Comparison of ENCODE assay signal across 17 cellular contexts in genomic region chr7:101299511-101300464, GRCh38. TPM values are rescaled to one million over a fixed set of nuclear protein-coding genes. Genes with fewer than 3 reads are reported as not detected.
A peak's percentile ranks its signal among the peaks of the same experiment; 100 is the strongest.
DNase-seq lines count a peak whose midpoint lies in the region; ATAC-seq and TF ChIP-seq lines count a peak whose summit lies in the region.
"Had no signal": no experiment of that assay in that cellular context is flagged by ENCODE, and none has a peak within 500 bp of the region (broad histone marks: within the 10 kb centered on the region; RNA-seq: fewer than 3 reads in every experiment).

No MANE protein-coding gene starts in this region.

- DNase-seq in BE2C: peak; percentile 63
- no peak for DNase-seq in HEK293T (ENCODE audit: extremely low spot score)
- DNase-seq in chondrocyte (ENCODE audit: low spot score): no peak
- DNase-seq in NCI-H446 treated with DMSO at 0.1 percent for 48 hours (lab: John Stamatoyannopoulos, UW): no peak
- DNase-seq: activated CD8-positive, alpha-beta memory T cell treated with anti-CD3 and anti-CD28 coated beads, Interleukin-2, amount 10 ng/mL, durations not matched to agents 7 days and 5 days; amygdala; effector CD8-positive, alpha-beta T cell; lower lobe of right lung; MG63; NCI-H748 treated with DMSO at 0.1 percent for 48 hours; Right ventricle myocardium superior; stimulated activated CD4-positive, alpha-beta T cell treated with anti-CD3 and anti-CD28 coated beads, Interleukin-2, amount 100 ng/mL, for 24 hours; stimulated activated naive CD4-positive, alpha-beta T cell had no signal

- ATAC-seq in HG03196 (IDR thresholded peaks at IDR 0.05; ENCODE audit: unreplicated experiment): no peak
- no peak for ATAC-seq in GM18520 (IDR thresholded peaks at IDR 0.05; ENCODE audit: unreplicated experiment)
- ATAC-seq in activated T-helper 17 cell treated with anti-CD3 and anti-CD28 coated beads, Interleukin-2, amount 50 U/mL, for 72 hours (replicated peaks): no peak
- ATAC-seq: activated CD8-positive, alpha-beta memory T cell treated with anti-CD3 and anti-CD28 coated beads, Interleukin-2, amount 10 ng/mL, durations not matched to agents 7 days and 5 days had no signal

- CTCF ChIA-PET in HEK293T (lab: Yijun Ruan, JAX): no interaction called here

- 4 to 5% methylated on average over 57 to 68 of the region's 72 CpGs for WGBS in mesodermal cell (ENCODE audit: insufficient coverage in 2 of 2), 2 experiments

- peaks cover 40% of the 10 kb centered on the region for H3K27me3 Mint-ChIP-seq in chondrocyte (ENCODE audit: low read depth)
- peaks cover 33% of the 10 kb centered on the region for H3K27me3 Mint-ChIP-seq in activated T-helper 17 cell treated with anti-CD3 and anti-CD28 coated beads, Interleukin-2, amount 50 U/mL, for 72 hours

- peaks cover 8% of the 10 kb centered on the region for H3K9me3 ChIP-seq in BE2C
- peaks cover 9% of the 10 kb centered on the region for H3K9me3 ChIP-seq in mesodermal cell (ENCODE audit: control insufficient read depth, low read length)

- no peak overlapping the region for H3K27ac ChIP-seq in mesodermal cell (ENCODE audit: low read depth, low read length, severe bottlenecking)
- H3K27ac ChIP-seq: lower lobe of right lung had no signal

- H3K4me3 ChIP-seq in BE2C (ENCODE audit: low read depth, low read length) (peak overlapping the region; percentile 25), mesodermal cell (ENCODE audit: extremely low read depth, insufficient read depth, low read length, poor library complexity, severe bottlenecking) (peak overlapping the region; percentile 33)
- H3K4me3 ChIP-seq: lower lobe of right lung, MG63 had no signal

- no peak overlapping the region for H3K27ac Mint-ChIP-seq in chondrocyte (ENCODE audit: unreplicated experiment)
- no peak overlapping the region for H3K27ac Mint-ChIP-seq in activated T-helper 17 cell treated with anti-CD3 and anti-CD28 coated beads, Interleukin-2, amount 50 U/mL, for 72 hours
- H3K27ac Mint-ChIP-seq: activated CD8-positive, alpha-beta memory T cell treated with anti-CD3 and anti-CD28 coated beads, Interleukin-2, amount 10 ng/mL, durations not matched to agents 7 days and 5 days had no signal

- no peaks in the 10 kb centered on the region for H3K4me1 ChIP-seq in BE2C
- H3K4me1 ChIP-seq in mesodermal cell (ENCODE audit: control insufficient read depth, insufficient read depth, low read length, poor library complexity, severe bottlenecking): no peaks in the 10 kb centered on the region

- H3K36me3 Mint-ChIP-seq in chondrocyte (ENCODE audit: low read depth): peaks cover 16% of the 10 kb centered on the region
- H3K36me3 Mint-ChIP-seq in activated T-helper 17 cell treated with anti-CD3 and anti-CD28 coated beads, Interleukin-2, amount 50 U/mL, for 72 hours (ENCODE audit: low read depth): peaks cover 13% of the 10 kb centered on the region

- POLR2A ChIA-PET in HEK293T (lab: Yijun Ruan, JAX): no interaction called here

- TF ChIP-seq CTCF in BE2C (IDR thresholded peaks at IDR 0.05; ENCODE audit: low read depth, low read length): 0 out of 2 replicates have a peak, but pooled peaks have one; percentile 4
- peak; percentile 38 for TF ChIP-seq CTCF in chondrocyte (IDR thresholded peaks at IDR 0.05)

- H3K4me3 Mint-ChIP-seq in chondrocyte (ENCODE audit: unreplicated experiment): no peak overlapping the region
- no peak overlapping the region for H3K4me3 Mint-ChIP-seq in activated T-helper 17 cell treated with anti-CD3 and anti-CD28 coated beads, Interleukin-2, amount 50 U/mL, for 72 hours
- H3K4me3 Mint-ChIP-seq: activated CD8-positive, alpha-beta memory T cell treated with anti-CD3 and anti-CD28 coated beads, Interleukin-2, amount 10 ng/mL, durations not matched to agents 7 days and 5 days had no signal

- H3K4me1 Mint-ChIP-seq in chondrocyte (ENCODE audit: low read depth): peaks cover 7% of the 10 kb centered on the region
- no peaks in the 10 kb centered on the region for H3K4me1 Mint-ChIP-seq in activated T-helper 17 cell treated with anti-CD3 and anti-CD28 coated beads, Interleukin-2, amount 50 U/mL, for 72 hours
- H3K4me1 Mint-ChIP-seq: activated CD8-positive, alpha-beta memory T cell treated with anti-CD3 and anti-CD28 coated beads, Interleukin-2, amount 10 ng/mL, durations not matched to agents 7 days and 5 days had no signal

- H3K36me3 ChIP-seq in BE2C (no peaks in the 10 kb centered on the region), mesodermal cell (ENCODE audit: control insufficient read depth, insufficient read depth, low read length) (no peaks in the 10 kb centered on the region)
- H3K36me3 ChIP-seq: lower lobe of right lung, MG63 had no signal

- H3K27me3 ChIP-seq in BE2C: peaks cover 60% of the 10 kb centered on the region
- H3K27me3 ChIP-seq: MG63 had no signal

- peaks cover 18% of the 10 kb centered on the region for H3K9me3 Mint-ChIP-seq in chondrocyte (ENCODE audit: low read depth)
- H3K9me3 Mint-ChIP-seq in activated T-helper 17 cell treated with anti-CD3 and anti-CD28 coated beads, Interleukin-2, amount 50 U/mL, for 72 hours: peaks cover 5% of the 10 kb centered on the region

TF ChIP-seq in HEK293T, 16 proteins besides CTCF, POLR2A, EP300 and RAD21:
- TF ChIP-seq FOXK2 (IDR thresholded peaks at IDR 0.05): no peak
- 0 out of 2 replicates have a peak, but pooled peaks have one; percentile 21 for TF ChIP-seq L3MBTL2 (conservative IDR thresholded peaks at IDR 0.05)

RNA-seq across cellular contexts. Expression of gene IFT22, which starts 21.8 kb away (rescaled TPM):
- 19.5 TPM for polyA plus RNA-seq in BE2C (2012; ENCODE audit: insufficient read depth, insufficient read length, low read depth)
- 24.3 to 33.0 TPM (median 26.8 TPM) in 3 replicates for total RNA-seq in chondrocyte
- polyA plus RNA-seq in mesodermal cell (2013, experiment 1 of 2): 37.1 TPM
- polyA plus RNA-seq in mesodermal cell (2013, experiment 2 of 2): 33.5 TPM
- total RNA-seq in activated T-helper 17 cell treated with anti-CD3 and anti-CD28 coated beads, Interleukin-2, amount 50 U/mL, for 72 hours: 1 to 10 TPM; 3.4 to 8.2 TPM

RNA-seq across cellular contexts. Expression of gene FIS1, which starts 54.9 kb away (rescaled TPM):
- polyA plus RNA-seq in BE2C (2012; ENCODE audit: insufficient read depth, insufficient read length, low read depth): 371 TPM
- total RNA-seq in chondrocyte: 110 to 133 TPM (median 118 TPM) in 3 replicates
- 145 TPM for polyA plus RNA-seq in mesodermal cell (2013, experiment 1 of 2)
- polyA plus RNA-seq in mesodermal cell (2013, experiment 2 of 2): 119 TPM
- 10 to 100 TPM; 69.0 to 82.6 TPM for total RNA-seq in activated T-helper 17 cell treated with anti-CD3 and anti-CD28 coated beads, Interleukin-2, amount 50 U/mL, for 72 hours
